Comparison of ENCODE assay signal across 10 cellular contexts in genomic region chr11:115126515-115127208, GRCh38.
A peak's percentile ranks its signal among the peaks of the same experiment; 100 is the strongest.
DNase-seq lines count a peak whose midpoint lies in the region; ATAC-seq and TF ChIP-seq lines count a peak whose summit lies in the region.
"Had no signal": no experiment of that assay in that cellular context is flagged by ENCODE, and none has a peak within 500 bp of the region (broad histone marks: within the 10 kb centered on the region; RNA-seq: fewer than 3 reads in every experiment).

No MANE protein-coding gene starts in this region.

- intact Hi-C loops in left cardiac atrium (cut with DNase I): no loop called here
- intact Hi-C loops in thyroid gland (cut with DNase I): no loop called here

- H3K27ac ChIP-seq in thyroid gland: no peak overlapping the region

- TF ChIP-seq CTCF in GM12865 (IDR thresholded peaks at IDR 0.05; ENCODE audit: insufficient read depth, low read depth, low read length, missing control alignments): no peak
- TF ChIP-seq CTCF in thyroid gland (IDR thresholded peaks at IDR 0.05): no peak

- H3K36me3 ChIP-seq in thyroid gland: no peaks in the 10 kb centered on the region

- H3K27me3 Mint-ChIP-seq in immature natural killer cell (ENCODE audit: low read depth in 3 of 3): peaks cover 3 to 4% (median 3%) of the 10 kb centered on the region in 3 donors

- peaks cover 0 to 2% (median 0%) of the 10 kb centered on the region in 6 donors for H3K9me3 Mint-ChIP-seq in immature natural killer cell
- H3K9me3 Mint-ChIP-seq: T-cell had no signal

- no peak for TF ChIP-seq POLR2A in thyroid gland (IDR thresholded peaks at IDR 0.05)

- ATAC-seq in GM19372 (IDR thresholded peaks at IDR 0.05; ENCODE audit: low read depth, unreplicated experiment) (peak; percentile 87), HG02852 (IDR thresholded peaks at IDR 0.05; ENCODE audit: unreplicated experiment) (peak; percentile 89), HG03571 (IDR thresholded peaks at IDR 0.05; ENCODE audit: unreplicated experiment) (peak; percentile 87), left cardiac atrium (no peak)
- ATAC-seq: T-cell had no signal

- H3K27ac Mint-ChIP-seq in immature natural killer cell: no peak overlapping the region
- H3K27ac Mint-ChIP-seq: T-cell had no signal

- no peaks in the 10 kb centered on the region for H3K4me1 Mint-ChIP-seq in immature natural killer cell
- H3K4me1 Mint-ChIP-seq: T-cell had no signal

- H3K4me3 Mint-ChIP-seq in immature natural killer cell: no peak overlapping the region
- H3K4me3 Mint-ChIP-seq: T-cell had no signal

- no peaks in the 10 kb centered on the region for H3K36me3 Mint-ChIP-seq in immature natural killer cell
- H3K36me3 Mint-ChIP-seq: T-cell had no signal

- DNase-seq in GM12865 (ENCODE audit: low read depth) (peak; percentile 55), left cardiac atrium (no peak), immature natural killer cell (no peak), thyroid gland (no peak), NCI-H524 (lab: John Stamatoyannopoulos, UW) (no peak)
- DNase-seq: retina, T-cell had no signal

- H3K4me3 ChIP-seq in GM12865 (ENCODE audit: low read depth, low read length): no peak overlapping the region
- H3K4me3 ChIP-seq in thyroid gland (replicated peaks in 1 of 3): no peak overlapping the region

- H3K9me3 ChIP-seq in thyroid gland: no peaks in the 10 kb centered on the region

- 80 to 82% methylated on average over 10 of the region's 10 CpGs for WGBS in thyroid gland, 2 donors

- no peaks in the 10 kb centered on the region for H3K27me3 ChIP-seq in thyroid gland

- peaks cover 0 to 9% of the 10 kb centered on the region in 2 donors for H3K4me1 ChIP-seq in thyroid gland

Comparison
In these comparisons a context has a peak if more than half of its experiments do, and no peak if none do; other contexts are left out.
1. ATAC-seq: peak in GM19372 (single experiment), HG02852 (single experiment) and HG03571 (single experiment); none in left cardiac atrium (0 of 2).